Comparison of ENCODE assay signal across 1 cellular context in genomic region chr1:32964461-32965250, GRCh38.
TF ChIP-seq lines count a peak whose summit lies in the region.

Gene RNF19B, minus strand, starts transcription at chr1:32964809. Its CDS starts 124 bp downstream, at chr1:32964685.

TF ChIP-seq in HepG2, 621 proteins besides CTCF, POLR2A, EP300 and RAD21 (continued from another document and continues in another):
- TF ChIP-seq ZNF142 (CRISPR knock-in tag; IDR thresholded peaks at IDR 0.05) (peak; percentile 37; the same call in 1 of the 2 replicates), THYN1 (CRISPR knock-in tag; IDR thresholded peaks at IDR 0.05; ENCODE audit: borderline replicate concordance, low read depth) (no peak), ZNF550 (CRISPR knock-in tag; IDR thresholded peaks at IDR 0.05; ENCODE audit: borderline replicate concordance) (no peak), ZNF451 (CRISPR knock-in tag; IDR thresholded peaks at IDR 0.05) (no peak), PAWR (CRISPR knock-in tag; IDR thresholded peaks at IDR 0.05; ENCODE audit: borderline replicate concordance) (no peak), TEAD3 (CRISPR knock-in tag; optimal IDR thresholded peaks at IDR 0.05; ENCODE audit: borderline replicate concordance) (peak; percentile 75), MEIS1 (CRISPR knock-in tag; IDR thresholded peaks at IDR 0.05; ENCODE audit: borderline replicate concordance) (no peak), RFX5 (IDR thresholded peaks at IDR 0.05; ENCODE audit: low read depth, low read length) (no peak), GABPB1 (CRISPR knock-in tag; IDR thresholded peaks at IDR 0.05) (peak; percentile 77), TRIM22 (IDR thresholded peaks at IDR 0.05) (no peak), SIX4 (CRISPR knock-in tag; IDR thresholded peaks at IDR 0.05) (0 out of 2 replicates have a peak, but pooled peaks have one; percentile 28), ZNF614 (CRISPR knock-in tag; IDR thresholded peaks at IDR 0.05; ENCODE audit: borderline replicate concordance) (no peak), FOXK1 (CRISPR knock-in tag; IDR thresholded peaks at IDR 0.05; ENCODE audit: borderline replicate concordance, low read depth) (peak; percentile 56; the same call in 1 of the 2 replicates), NCOA2 (CRISPR knock-in tag; IDR thresholded peaks at IDR 0.05) (peak; percentile 24; the same call in 1 of the 2 replicates), CC2D1A (CRISPR knock-in tag; IDR thresholded peaks at IDR 0.05) (no peak), ELF3 (CRISPR knock-in tag; IDR thresholded peaks at IDR 0.05) (peak; percentile 66; the same call in 1 of the 2 replicates), ZNF441 (CRISPR knock-in tag; IDR thresholded peaks at IDR 0.05; ENCODE audit: borderline replicate concordance) (peak; percentile 78; the same call in 1 of the 2 replicates), FOXO1 (CRISPR knock-in tag; IDR thresholded peaks at IDR 0.05) (peak; percentile 61), ZNF660 (CRISPR knock-in tag; IDR thresholded peaks at IDR 0.05; ENCODE audit: borderline replicate concordance, low read depth) (no peak), ZSCAN30 (CRISPR knock-in tag; IDR thresholded peaks at IDR 0.05) (no peak), HES4 (CRISPR knock-in tag; IDR thresholded peaks at IDR 0.05; ENCODE audit: borderline replicate concordance) (0 out of 2 replicates have a peak, but pooled peaks have one; percentile 54), FOXP1 (IDR thresholded peaks at IDR 0.05) (no peak), FOXP1 (CRISPR knock-in tag; IDR thresholded peaks at IDR 0.05) (no peak), ATAD3A (CRISPR knock-in tag; IDR thresholded peaks at IDR 0.05) (no peak), ZNF431 (CRISPR knock-in tag; IDR thresholded peaks at IDR 0.05; ENCODE audit: borderline replicate concordance, low read depth) (no peak), ZBTB3 (CRISPR knock-in tag; IDR thresholded peaks at IDR 0.05; ENCODE audit: borderline replicate concordance, low read depth) (no peak), ZNF510 (CRISPR knock-in tag; IDR thresholded peaks at IDR 0.05; ENCODE audit: low read depth) (no peak), ZNF878 (CRISPR knock-in tag; IDR thresholded peaks at IDR 0.05) (0 out of 2 replicates have a peak, but pooled peaks have one; percentile 39), ZNF652 (CRISPR knock-in tag; IDR thresholded peaks at IDR 0.05; ENCODE audit: borderline replicate concordance, low read depth) (no peak; the same call in 1 of the 2 replicates), HNRNPL (IDR thresholded peaks at IDR 0.05; ENCODE audit: low read depth, low read length) (no peak), DMTF1 (CRISPR knock-in tag; IDR thresholded peaks at IDR 0.05) (no peak), ZNF567 (CRISPR knock-in tag; IDR thresholded peaks at IDR 0.05; ENCODE audit: borderline replicate concordance) (no peak), TAF1 (CRISPR knock-in tag; IDR thresholded peaks at IDR 0.05) (peak; percentile 78), GZF1 (CRISPR knock-in tag; IDR thresholded peaks at IDR 0.05) (no peak)
- TF ChIP-seq, protein P1, sequence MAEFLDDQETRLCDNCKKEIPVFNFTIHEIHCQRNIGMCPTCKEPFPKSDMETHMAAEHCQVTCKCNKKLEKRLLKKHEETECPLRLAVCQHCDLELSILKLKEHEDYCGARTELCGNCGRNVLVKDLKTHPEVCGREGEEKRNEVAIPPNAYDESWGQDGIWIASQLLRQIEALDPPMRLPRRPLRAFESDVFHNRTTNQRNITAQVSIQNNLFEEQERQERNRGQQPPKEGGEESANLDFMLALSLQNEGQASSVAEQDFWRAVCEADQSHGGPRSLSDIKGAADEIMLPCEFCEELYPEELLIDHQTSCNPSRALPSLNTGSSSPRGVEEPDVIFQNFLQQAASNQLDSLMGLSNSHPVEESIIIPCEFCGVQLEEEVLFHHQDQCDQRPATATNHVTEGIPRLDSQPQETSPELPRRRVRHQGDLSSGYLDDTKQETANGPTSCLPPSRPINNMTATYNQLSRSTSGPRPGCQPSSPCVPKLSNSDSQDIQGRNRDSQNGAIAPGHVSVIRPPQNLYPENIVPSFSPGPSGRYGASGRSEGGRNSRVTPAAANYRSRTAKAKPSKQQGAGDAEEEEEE (CRISPR knock-in tag; IDR thresholded peaks at IDR 0.05; ENCODE audit: borderline replicate concordance), result no peak; the same call in 1 of the 2 replicates
- TF ChIP-seq, protein P2, sequence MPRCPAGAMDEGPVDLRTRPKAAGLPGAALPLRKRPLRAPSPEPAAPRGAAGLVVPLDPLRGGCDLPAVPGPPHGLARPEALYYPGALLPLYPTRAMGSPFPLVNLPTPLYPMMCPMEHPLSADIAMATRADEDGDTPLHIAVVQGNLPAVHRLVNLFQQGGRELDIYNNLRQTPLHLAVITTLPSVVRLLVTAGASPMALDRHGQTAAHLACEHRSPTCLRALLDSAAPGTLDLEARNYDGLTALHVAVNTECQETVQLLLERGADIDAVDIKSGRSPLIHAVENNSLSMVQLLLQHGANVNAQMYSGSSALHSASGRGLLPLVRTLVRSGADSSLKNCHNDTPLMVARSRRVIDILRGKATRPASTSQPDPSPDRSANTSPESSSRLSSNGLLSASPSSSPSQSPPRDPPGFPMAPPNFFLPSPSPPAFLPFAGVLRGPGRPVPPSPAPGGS (CRISPR knock-in tag; IDR thresholded peaks at IDR 0.05), result peak; percentile 69; the same call in 1 of the 2 replicates
- TF ChIP-seq, protein P3, sequence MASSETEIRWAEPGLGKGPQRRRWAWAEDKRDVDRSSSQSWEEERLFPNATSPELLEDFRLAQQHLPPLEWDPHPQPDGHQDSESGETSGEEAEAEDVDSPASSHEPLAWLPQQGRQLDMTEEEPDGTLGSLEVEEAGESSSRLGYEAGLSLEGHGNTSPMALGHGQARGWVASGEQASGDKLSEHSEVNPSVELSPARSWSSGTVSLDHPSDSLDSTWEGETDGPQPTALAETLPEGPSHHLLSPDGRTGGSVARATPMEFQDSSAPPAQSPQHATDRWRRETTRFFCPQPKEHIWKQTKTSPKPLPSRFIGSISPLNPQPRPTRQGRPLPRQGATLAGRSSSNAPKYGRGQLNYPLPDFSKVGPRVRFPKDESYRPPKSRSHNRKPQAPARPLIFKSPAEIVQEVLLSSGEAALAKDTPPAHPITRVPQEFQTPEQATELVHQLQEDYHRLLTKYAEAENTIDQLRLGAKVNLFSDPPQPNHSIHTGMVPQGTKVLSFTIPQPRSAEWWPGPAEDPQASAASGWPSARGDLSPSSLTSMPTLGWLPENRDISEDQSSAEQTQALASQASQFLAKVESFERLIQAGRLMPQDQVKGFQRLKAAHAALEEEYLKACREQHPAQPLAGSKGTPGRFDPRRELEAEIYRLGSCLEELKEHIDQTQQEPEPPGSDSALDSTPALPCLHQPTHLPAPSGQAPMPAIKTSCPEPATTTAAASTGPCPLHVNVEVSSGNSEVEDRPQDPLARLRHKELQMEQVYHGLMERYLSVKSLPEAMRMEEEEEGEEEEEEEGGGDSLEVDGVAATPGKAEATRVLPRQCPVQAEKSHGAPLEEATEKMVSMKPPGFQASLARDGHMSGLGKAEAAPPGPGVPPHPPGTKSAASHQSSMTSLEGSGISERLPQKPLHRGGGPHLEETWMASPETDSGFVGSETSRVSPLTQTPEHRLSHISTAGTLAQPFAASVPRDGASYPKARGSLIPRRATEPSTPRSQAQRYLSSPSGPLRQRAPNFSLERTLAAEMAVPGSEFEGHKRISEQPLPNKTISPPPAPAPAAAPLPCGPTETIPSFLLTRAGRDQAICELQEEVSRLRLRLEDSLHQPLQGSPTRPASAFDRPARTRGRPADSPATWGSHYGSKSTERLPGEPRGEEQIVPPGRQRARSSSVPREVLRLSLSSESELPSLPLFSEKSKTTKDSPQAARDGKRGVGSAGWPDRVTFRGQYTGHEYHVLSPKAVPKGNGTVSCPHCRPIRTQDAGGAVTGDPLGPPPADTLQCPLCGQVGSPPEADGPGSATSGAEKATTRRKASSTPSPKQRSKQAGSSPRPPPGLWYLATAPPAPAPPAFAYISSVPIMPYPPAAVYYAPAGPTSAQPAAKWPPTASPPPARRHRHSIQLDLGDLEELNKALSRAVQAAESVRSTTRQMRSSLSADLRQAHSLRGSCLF (CRISPR knock-in tag; IDR thresholded peaks at IDR 0.05; ENCODE audit: borderline replicate concordance), result no peak
- TF ChIP-seq, protein P4, sequence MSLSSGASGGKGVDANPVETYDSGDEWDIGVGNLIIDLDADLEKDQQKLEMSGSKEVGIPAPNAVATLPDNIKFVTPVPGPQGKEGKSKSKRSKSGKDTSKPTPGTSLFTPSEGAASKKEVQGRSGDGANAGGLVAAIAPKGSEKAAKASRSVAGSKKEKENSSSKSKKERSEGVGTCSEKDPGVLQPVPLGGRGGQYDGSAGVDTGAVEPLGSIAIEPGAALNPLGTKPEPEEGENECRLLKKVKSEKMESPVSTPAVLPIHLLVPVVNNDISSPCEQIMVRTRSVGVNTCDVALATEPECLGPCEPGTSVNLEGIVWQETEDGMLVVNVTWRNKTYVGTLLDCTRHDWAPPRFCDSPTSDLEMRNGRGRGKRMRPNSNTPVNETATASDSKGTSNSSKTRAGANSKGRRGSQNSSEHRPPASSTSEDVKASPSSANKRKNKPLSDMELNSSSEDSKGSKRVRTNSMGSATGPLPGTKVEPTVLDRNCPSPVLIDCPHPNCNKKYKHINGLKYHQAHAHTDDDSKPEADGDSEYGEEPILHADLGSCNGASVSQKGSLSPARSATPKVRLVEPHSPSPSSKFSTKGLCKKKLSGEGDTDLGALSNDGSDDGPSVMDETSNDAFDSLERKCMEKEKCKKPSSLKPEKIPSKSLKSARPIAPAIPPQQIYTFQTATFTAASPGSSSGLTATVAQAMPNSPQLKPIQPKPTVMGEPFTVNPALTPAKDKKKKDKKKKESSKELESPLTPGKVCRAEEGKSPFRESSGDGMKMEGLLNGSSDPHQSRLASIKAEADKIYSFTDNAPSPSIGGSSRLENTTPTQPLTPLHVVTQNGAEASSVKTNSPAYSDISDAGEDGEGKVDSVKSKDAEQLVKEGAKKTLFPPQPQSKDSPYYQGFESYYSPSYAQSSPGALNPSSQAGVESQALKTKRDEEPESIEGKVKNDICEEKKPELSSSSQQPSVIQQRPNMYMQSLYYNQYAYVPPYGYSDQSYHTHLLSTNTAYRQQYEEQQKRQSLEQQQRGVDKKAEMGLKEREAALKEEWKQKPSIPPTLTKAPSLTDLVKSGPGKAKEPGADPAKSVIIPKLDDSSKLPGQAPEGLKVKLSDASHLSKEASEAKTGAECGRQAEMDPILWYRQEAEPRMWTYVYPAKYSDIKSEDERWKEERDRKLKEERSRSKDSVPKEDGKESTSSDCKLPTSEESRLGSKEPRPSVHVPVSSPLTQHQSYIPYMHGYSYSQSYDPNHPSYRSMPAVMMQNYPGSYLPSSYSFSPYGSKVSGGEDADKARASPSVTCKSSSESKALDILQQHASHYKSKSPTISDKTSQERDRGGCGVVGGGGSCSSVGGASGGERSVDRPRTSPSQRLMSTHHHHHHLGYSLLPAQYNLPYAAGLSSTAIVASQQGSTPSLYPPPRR (CRISPR knock-in tag; IDR thresholded peaks at IDR 0.05; ENCODE audit: borderline replicate concordance), result no peak
